In the genomic region with DNA sequence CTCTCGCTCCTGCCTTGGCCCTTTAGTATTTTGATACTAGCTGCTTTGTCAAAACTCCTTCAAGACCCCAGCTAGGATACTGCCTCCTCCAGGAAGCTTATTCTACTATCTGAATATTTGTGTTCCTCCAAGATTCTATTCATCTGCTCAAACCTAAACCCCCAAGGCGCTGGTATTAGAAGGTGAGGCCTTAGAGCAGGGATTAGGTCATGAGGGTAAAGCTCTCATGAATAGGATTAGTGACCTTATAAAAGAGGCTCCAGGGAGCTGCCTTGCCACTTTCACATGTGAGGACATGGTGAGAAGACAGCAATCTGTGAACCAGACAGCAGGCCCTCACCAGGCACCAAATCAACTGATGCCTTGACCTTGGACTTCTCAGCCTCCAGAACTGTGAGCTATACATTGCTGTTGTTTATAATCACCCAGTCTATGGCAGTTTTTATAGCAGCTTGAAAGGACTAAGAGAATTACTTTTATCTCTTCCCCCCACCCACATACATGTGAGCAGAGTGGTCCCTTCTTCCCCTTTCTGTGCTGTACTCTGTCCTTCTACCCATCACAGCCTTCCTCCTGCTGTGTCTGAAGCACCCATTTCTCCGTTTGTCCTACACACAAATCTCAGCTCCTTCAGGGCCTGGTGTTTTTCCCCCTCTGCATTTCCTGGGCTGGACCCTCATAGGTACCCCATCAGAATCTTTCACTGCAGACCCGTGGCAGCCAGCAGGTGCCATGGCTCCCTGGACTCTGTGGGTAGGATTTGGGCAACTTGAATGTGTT, we compare ENCODE assay signal across 8 cellular contexts. TPM values are rescaled to one million over a fixed set of nuclear protein-coding genes. Genes with fewer than 3 reads are reported as not detected.
DNase-seq lines count a peak whose midpoint lies in the region; ATAC-seq and TF ChIP-seq lines count a peak whose summit lies in the region.

No MANE protein-coding gene starts in this region.

- H3K27me3 ChIP-seq in adrenal gland: no peaks in the 10 kb centered on the region

- H3K27ac Mint-ChIP-seq in natural killer cell: peak overlapping the region; percentile 94 to 98

- DNase-seq in adrenal gland (peak in 4 of 7 donors; percentile 5 to 21 (median 11)), natural killer cell (no peak), SHP77 treated with DMSO at 0.1 percent for 48 hours (lab: John Stamatoyannopoulos, UW) (no peak), NCI-H1105 treated with DMSO at 0.1 percent for 48 hours (lab: John Stamatoyannopoulos, UW) (no peak), erythroblast (lab: John Stamatoyannopoulos, UW) (no peak)

- 80 to 86% (median 82%) methylated on average over 4 of the region's 4 CpGs for WGBS in adrenal gland, 4 donors

- no peak overlapping the region for H3K4me3 ChIP-seq in adrenal gland

- H3K4me1 Mint-ChIP-seq in natural killer cell: peaks cover 27 to 29% of the 10 kb centered on the region in 2 donors

- H3K27ac ChIP-seq in adrenal gland: peak overlapping the region; percentile 32 to 87 (median 83)

- peaks cover 40 to 83% of the 10 kb centered on the region in 2 donors for H3K4me1 ChIP-seq in adrenal gland (replicated peaks in 1 of 2)

- H3K9me3 Mint-ChIP-seq in natural killer cell: no peaks in the 10 kb centered on the region

- TF ChIP-seq CTCF in adrenal gland (IDR thresholded peaks at IDR 0.05) (no peak), natural killer cell (IDR thresholded peaks at IDR 0.05) (no peak)

- intact Hi-C loops in adrenal gland (cut with DNase I): loop anchor here in 1 of 2 donors (2.0 kb wide), 1 partner anchor 20 kb away; no protein-coding TSS in a partner anchor
- intact Hi-C loops in natural killer cell (cut with micrococcal nuclease): no loop called here

- H3K36me3 Mint-ChIP-seq in natural killer cell: no peaks in the 10 kb centered on the region

- no peak for TF ChIP-seq POLR2A in adrenal gland (IDR thresholded peaks at IDR 0.05)
- no peak for TF ChIP-seq POLR2A in erythroblast (IDR thresholded peaks at IDR 0.05; ENCODE audit: low read length)

- no peaks in the 10 kb centered on the region for H3K27me3 Mint-ChIP-seq in natural killer cell (ENCODE audit: low read depth in 2 of 2)

- H3K4me3 Mint-ChIP-seq in natural killer cell: peak overlapping the region; percentile 81

- H3K9me3 ChIP-seq in adrenal gland (replicated peaks in 1 of 3): no peaks in the 10 kb centered on the region

- ATAC-seq in GM18498 (IDR thresholded peaks at IDR 0.05; ENCODE audit: unreplicated experiment) (peak; percentile 2), HG03060 (IDR thresholded peaks at IDR 0.05; ENCODE audit: low read depth, unreplicated experiment) (peak; percentile 1), natural killer cell (peak; percentile 14 to 23 (median 14)), HG03045 (IDR thresholded peaks at IDR 0.05; ENCODE audit: unreplicated experiment) (no peak)

- no peaks in the 10 kb centered on the region for H3K36me3 ChIP-seq in adrenal gland (replicated peaks in 1 of 2)

RNA-seq across cellular contexts. Expression of a gene that starts 54.5 kb away (rescaled TPM):
- 10 to 100 TPM; 33.0 to 50.1 (median 42.9) TPM for total RNA-seq in adrenal gland
- polyA plus RNA-seq in adrenal gland: 10 to 100 TPM; 23.7 to 44.2 (median 29.2) TPM
- total RNA-seq in natural killer cell: 10 to 100 TPM; 17.4 to 25.7 (median 22.8) TPM

Comparison
In these comparisons a context has a peak if more than half of its experiments do, and no peak if none do; other contexts are left out.
1. DNase-seq: peak in adrenal gland (4 of 7); none in natural killer cell (single experiment), SHP77 treated with DMSO at 0.1 percent for 48 hours (single experiment), NCI-H1105 treated with DMSO at 0.1 percent for 48 hours (single experiment) and erythroblast (0 of 2).